In genomic region chr14:93008381-93008780, GRCh38 we compare ENCODE assay signal across 11 cellular contexts.
A peak's percentile ranks its signal among the peaks of the same experiment; 100 is the strongest.
DNase-seq lines count a peak whose midpoint lies in the region; ATAC-seq, FAIRE-seq and TF ChIP-seq lines count a peak whose summit lies in the region.
"Had no signal": no experiment of that assay in that cellular context is flagged by ENCODE, and none has a peak within 500 bp of the region (broad histone marks: within the 10 kb centered on the region; RNA-seq: fewer than 3 reads in every experiment).

No MANE protein-coding gene starts in this region.

- H3K4me1 ChIP-seq in right lobe of liver = peaks cover 0 to 38% (median 11%) of the 10 kb centered on the region in 4 donors

- no peak overlapping the region for H3K4me3 ChIP-seq in right lobe of liver
- H3K4me3 ChIP-seq: ascending aorta had no signal

- intact Hi-C loops in right lobe of liver (cut with DNase I) = no loop called here

- H3K36me3 ChIP-seq in right lobe of liver = no peaks in the 10 kb centered on the region
- H3K36me3 ChIP-seq: ascending aorta had no signal

- no peaks in the 10 kb centered on the region for H3K9me3 ChIP-seq in right lobe of liver
- H3K9me3 ChIP-seq: ascending aorta had no signal

- TF ChIP-seq CTCF in neural crest cell (conservative IDR thresholded peaks at IDR 0.05) (no peak), right lobe of liver (IDR thresholded peaks at IDR 0.05) (no peak), D721Med (IDR thresholded peaks at IDR 0.05; ENCODE audit: insufficient read depth, missing control alignments) (no peak)

- ATAC-seq in right lobe of liver (no peak), left lobe of liver (no peak)

- no peaks in the 10 kb centered on the region for H3K36me3 Mint-ChIP-seq in neural crest cell (ENCODE audit: low read depth)

- peak overlapping the region; percentile 89 for H3K27ac Mint-ChIP-seq in neural crest cell (ENCODE audit: unreplicated experiment)

- peaks cover 75% of the 10 kb centered on the region for H3K4me1 Mint-ChIP-seq in neural crest cell

- WGBS in right lobe of liver (ENCODE audit: insufficient coverage, low coverage, low lambda C conversion rate, missing lambda C conversion rate) = 69% methylated on average over 6 of the region's 9 CpGs

- no peaks in the 10 kb centered on the region for H3K9me3 Mint-ChIP-seq in neural crest cell

- H3K27me3 Mint-ChIP-seq in neural crest cell (ENCODE audit: low read depth) = peaks cover 3% of the 10 kb centered on the region

- no peak overlapping the region for H3K27ac ChIP-seq in right lobe of liver
- H3K27ac ChIP-seq: ascending aorta had no signal

- no peaks in the 10 kb centered on the region for H3K27me3 ChIP-seq in right lobe of liver
- H3K27me3 ChIP-seq: ascending aorta had no signal

- TF ChIP-seq POLR2A in right lobe of liver (IDR thresholded peaks at IDR 0.05) = no peak

- DNase-seq in AG20443 (ENCODE audit: low spot score) = peak; percentile 63
- peak; percentile 63 for DNase-seq in RPMI7951 (ENCODE audit: low read depth)
- peak; percentile 28 for DNase-seq in fibroblast of gingiva (ENCODE audit: low read depth)
- no peak for DNase-seq in neural crest cell (ENCODE audit: low read depth, low spot score)
- no peak for DNase-seq in right lobe of liver
- no peak for DNase-seq in D721Med (ENCODE audit: insufficient read length, low spot score)
- DNase-seq in left lobe of liver (ENCODE audit: low spot score) = no peak
- no peak for DNase-seq in cerebellar cortex (ENCODE audit: low spot score)
- DNase-seq: activated CD4-positive, CD25-positive, alpha-beta regulatory T cell treated with anti-CD3 and anti-CD28 coated beads, Interleukin-2, amount 50 U/mL, for 72 hours; NCI-H510A had no signal

- peak overlapping the region; percentile 21 for H3K4me3 Mint-ChIP-seq in neural crest cell

- no peak for FAIRE-seq in D721Med (lab: Jason Lieb, UNC)

Comparison
In these comparisons a context has a peak if more than half of its experiments do, and no peak if none do; other contexts are left out.
1. DNase-seq: peak in AG20443 (single experiment), RPMI7951 (single experiment) and fibroblast of gingiva (single experiment); none in neural crest cell (single experiment), right lobe of liver (0 of 3), D721Med (single experiment), left lobe of liver (single experiment) and cerebellar cortex (single experiment).